8 cellular contexts compared by ENCODE assay signal in genomic region chr9:91131433-91131839, GRCh38.
DNase-seq lines count a peak whose midpoint lies in the region; ATAC-seq and TF ChIP-seq lines count a peak whose summit lies in the region.

No MANE protein-coding gene starts in this region.

- H2AFZ ChIP-seq in GM23338 = no peak overlapping the region

- H3K9me2 ChIP-seq in GM23338 (ENCODE audit: insufficient read depth) = no peaks in the 10 kb centered on the region

- H3K9ac ChIP-seq in rectal smooth muscle tissue (ENCODE audit: low read length) = no peak overlapping the region

- no peaks in the 10 kb centered on the region for H3K27me3 Mint-ChIP-seq in GM23338 (ENCODE audit: insufficient read depth, low read depth, poor library complexity)

- no peak overlapping the region for H3K4me3 ChIP-seq in rectal smooth muscle tissue (ENCODE audit: low read length)
- no peak overlapping the region for H3K4me3 ChIP-seq in GM23338
- no peak overlapping the region for H3K4me3 ChIP-seq in dorsolateral prefrontal cortex

- no peaks in the 10 kb centered on the region; the same call in 1 of the 2 replicates for H4K20me1 ChIP-seq in GM23338 (replicated peaks; ENCODE audit: insufficient read depth)

- intact Hi-C loops in dorsolateral prefrontal cortex (cut with DNase I) = no loop called here

- H3K27me3 ChIP-seq in rectal smooth muscle tissue (ENCODE audit: control insufficient read depth, insufficient read depth, low read length) (no peaks in the 10 kb centered on the region), GM23338 (ENCODE audit: insufficient read depth) (no peaks in the 10 kb centered on the region), dorsolateral prefrontal cortex (no peaks in the 10 kb centered on the region)

- no peak overlapping the region for H3K4me2 ChIP-seq in GM23338

- no peaks in the 10 kb centered on the region for H3K36me3 Mint-ChIP-seq in GM23338 (ENCODE audit: low read depth)

- H3K27ac Mint-ChIP-seq in GM23338 = no peak overlapping the region

- H3K4me1 Mint-ChIP-seq in GM23338 = no peaks in the 10 kb centered on the region

- no peak for TF ChIP-seq CTCF in GM23338 (conservative IDR thresholded peaks at IDR 0.05; ENCODE audit: low read depth in 2 of 2)
- TF ChIP-seq CTCF in dorsolateral prefrontal cortex (IDR thresholded peaks at IDR 0.05 in 54 of 56, conservative IDR thresholded peaks at IDR 0.05 in 2 of 56; ENCODE audit: low read depth in 1 of 56, partially characterized antibody in 56 of 56) = no peak

- peaks cover 2% of the 10 kb centered on the region; the same call in 1 of the 3 replicates for H3K9me3 Mint-ChIP-seq in GM23338

- ATAC-seq in GM23338 = no peak

- no peaks in the 10 kb centered on the region for H3K36me3 ChIP-seq in rectal smooth muscle tissue (ENCODE audit: control insufficient read depth, insufficient read depth, low read length)
- H3K36me3 ChIP-seq in GM23338 (ENCODE audit: insufficient read depth) = no peaks in the 10 kb centered on the region

- DNase-seq in activated gamma-delta T cell treated with Interleukin-2 at 50 U/mL for 16 hours = peak; percentile 53
- no peak for DNase-seq in activated gamma-delta T cell (lab: John Stamatoyannopoulos, UW)
- peak; percentile 95 for DNase-seq in SW480 (ENCODE audit: low spot score)
- DNase-seq in central memory CD4-positive, alpha-beta T cell = peak; percentile 3
- no peak for DNase-seq in NCI-H774 (lab: John Stamatoyannopoulos, UW)
- DNase-seq in GM23338 (ENCODE audit: low spot score) = no peak
- DNase-seq in dorsolateral prefrontal cortex = no peak

- H3F3A ChIP-seq in GM23338 (replicated peaks; ENCODE audit: low read depth) = no peaks in the 10 kb centered on the region

- H3K4me3 Mint-ChIP-seq in GM23338 = no peak overlapping the region

- no peaks in the 10 kb centered on the region for H3K4me1 ChIP-seq in rectal smooth muscle tissue (ENCODE audit: control insufficient read depth, insufficient read depth, low read length)
- H3K4me1 ChIP-seq in GM23338 (ENCODE audit: insufficient read depth) = no peaks in the 10 kb centered on the region

- H3K79me2 ChIP-seq in GM23338 (replicated peaks; ENCODE audit: insufficient read depth) = no peaks in the 10 kb centered on the region

- H3K27ac ChIP-seq in rectal smooth muscle tissue (ENCODE audit: low read depth, low read length) (peak overlapping the region; percentile 23), GM23338 (ENCODE audit: low read depth) (no peak overlapping the region), dorsolateral prefrontal cortex (no peak overlapping the region)

TF ChIP-seq in GM23338, 12 proteins besides CTCF, POLR2A, EP300 and RAD21:
- no peak for TF ChIP-seq EZH2 (IDR thresholded peaks at IDR 0.05; ENCODE audit: low read depth, unreplicated experiment)
- no peak for TF ChIP-seq ETS1 (IDR thresholded peaks at IDR 0.05)
- TF ChIP-seq EZH2phosphoT487 (IDR thresholded peaks at IDR 0.05; ENCODE audit: unreplicated experiment) = no peak
- no peak for TF ChIP-seq ZNF462 (CRISPR knock-in tag; IDR thresholded peaks at IDR 0.05)
- no peak for TF ChIP-seq ZNF331 (CRISPR knock-in tag; IDR thresholded peaks at IDR 0.05; ENCODE audit: low read depth)
- TF ChIP-seq NANOG (IDR thresholded peaks at IDR 0.05; ENCODE audit: borderline replicate concordance) = no peak
- TF ChIP-seq CREB1 (CRISPR knock-in tag; IDR thresholded peaks at IDR 0.05; ENCODE audit: low read depth) = no peak
- TF ChIP-seq POLR2AphosphoS5 (IDR thresholded peaks at IDR 0.05; ENCODE audit: low read depth) = no peak
- no peak for TF ChIP-seq STAT1 (IDR thresholded peaks at IDR 0.05; ENCODE audit: unreplicated experiment)
- no peak for TF ChIP-seq ZNF114 (CRISPR knock-in tag; IDR thresholded peaks at IDR 0.05)

Comparison
In these comparisons a context has a peak if more than half of its experiments do, and no peak if none do; other contexts are left out.
1. DNase-seq: peak in activated gamma-delta T cell treated with Interleukin-2 at 50 U/mL for 16 hours (single experiment), SW480 (single experiment) and central memory CD4-positive, alpha-beta T cell (single experiment); none in activated gamma-delta T cell (single experiment), NCI-H774 (single experiment), GM23338 (single experiment) and dorsolateral prefrontal cortex (0 of 10).